ENCODE assay signal across 1 cellular context in genomic region chr4:41216294-41217019, GRCh38.
A peak's percentile ranks its signal among the peaks of the same experiment; 100 is the strongest.
TF ChIP-seq lines count a peak whose summit lies in the region.

No MANE protein-coding gene starts in this region.

TF ChIP-seq in HepG2, 621 proteins besides CTCF, POLR2A, EP300 and RAD21 (continued from another document and continues in another):
- TF ChIP-seq RNF2 (conservative IDR thresholded peaks at IDR 0.05; ENCODE audit: low read depth) (peak; percentile 28; the same call in 1 of the 2 replicates), ZBTB43 (CRISPR knock-in tag; conservative IDR thresholded peaks at IDR 0.05) (peak; percentile 65), PAF1 (CRISPR knock-in tag; IDR thresholded peaks at IDR 0.05) (no peak), MXD1 (CRISPR knock-in tag; IDR thresholded peaks at IDR 0.05) (peak; percentile 72; the same call in 1 of the 2 replicates), ZNF646 (CRISPR knock-in tag; IDR thresholded peaks at IDR 0.05) (no peak), ZNF563 (CRISPR knock-in tag; IDR thresholded peaks at IDR 0.05) (0 out of 2 replicates have a peak, but pooled peaks have one; percentile 54), ASH2L (IDR thresholded peaks at IDR 0.05; ENCODE audit: insufficient read length, low read depth, low read length) (peak; percentile 79), TFDP2 (CRISPR knock-in tag; IDR thresholded peaks at IDR 0.05) (peak; percentile 78), ZBTB46 (CRISPR knock-in tag; IDR thresholded peaks at IDR 0.05; ENCODE audit: borderline replicate concordance) (0 out of 2 replicates have a peak, but pooled peaks have one; percentile 51), KLF12 (CRISPR knock-in tag; IDR thresholded peaks at IDR 0.05; ENCODE audit: borderline replicate concordance) (peak; percentile 77; the same call in 1 of the 2 replicates), TGIF2 (CRISPR knock-in tag; IDR thresholded peaks at IDR 0.05) (peak; percentile 79; the same call in 1 of the 2 replicates), KDM5A (IDR thresholded peaks at IDR 0.05; ENCODE audit: borderline replicate concordance, low read length) (no peak; the same call in 1 of the 2 replicates), ZNF142 (CRISPR knock-in tag; IDR thresholded peaks at IDR 0.05) (peak; percentile 29; the same call in 1 of the 2 replicates), PHF8 (CRISPR knock-in tag; IDR thresholded peaks at IDR 0.05) (peak; percentile 91), POGK (CRISPR knock-in tag; conservative IDR thresholded peaks at IDR 0.05) (peak; percentile 66; the same call in 1 of the 2 replicates), ZNF281 (CRISPR knock-in tag; IDR thresholded peaks at IDR 0.05; ENCODE audit: borderline replicate concordance) (peak; percentile 23; the same call in 1 of the 2 replicates), ZNF556 (CRISPR knock-in tag; IDR thresholded peaks at IDR 0.05; ENCODE audit: borderline replicate concordance) (peak; percentile 95), YEATS4 (CRISPR knock-in tag; IDR thresholded peaks at IDR 0.05; ENCODE audit: borderline replicate concordance) (peak; percentile 89), ZNF883 (CRISPR knock-in tag; IDR thresholded peaks at IDR 0.05; ENCODE audit: not compliant biosample characterization) (peak; percentile 21), MIER3 (CRISPR knock-in tag; IDR thresholded peaks at IDR 0.05; ENCODE audit: borderline replicate concordance) (0 out of 2 replicates have a peak, but pooled peaks have one; percentile 15), ZGPAT (CRISPR knock-in tag; IDR thresholded peaks at IDR 0.05) (peak; percentile 88; the same call in 1 of the 2 replicates), ZNF740 (CRISPR knock-in tag; IDR thresholded peaks at IDR 0.05) (peak; percentile 93), MXD3 (CRISPR knock-in tag; IDR thresholded peaks at IDR 0.05) (peak; percentile 79), PHF20 (CRISPR knock-in tag; IDR thresholded peaks at IDR 0.05) (peak; percentile 78)
